ENCODE assay signal across 13 cellular contexts in the genomic region with DNA sequence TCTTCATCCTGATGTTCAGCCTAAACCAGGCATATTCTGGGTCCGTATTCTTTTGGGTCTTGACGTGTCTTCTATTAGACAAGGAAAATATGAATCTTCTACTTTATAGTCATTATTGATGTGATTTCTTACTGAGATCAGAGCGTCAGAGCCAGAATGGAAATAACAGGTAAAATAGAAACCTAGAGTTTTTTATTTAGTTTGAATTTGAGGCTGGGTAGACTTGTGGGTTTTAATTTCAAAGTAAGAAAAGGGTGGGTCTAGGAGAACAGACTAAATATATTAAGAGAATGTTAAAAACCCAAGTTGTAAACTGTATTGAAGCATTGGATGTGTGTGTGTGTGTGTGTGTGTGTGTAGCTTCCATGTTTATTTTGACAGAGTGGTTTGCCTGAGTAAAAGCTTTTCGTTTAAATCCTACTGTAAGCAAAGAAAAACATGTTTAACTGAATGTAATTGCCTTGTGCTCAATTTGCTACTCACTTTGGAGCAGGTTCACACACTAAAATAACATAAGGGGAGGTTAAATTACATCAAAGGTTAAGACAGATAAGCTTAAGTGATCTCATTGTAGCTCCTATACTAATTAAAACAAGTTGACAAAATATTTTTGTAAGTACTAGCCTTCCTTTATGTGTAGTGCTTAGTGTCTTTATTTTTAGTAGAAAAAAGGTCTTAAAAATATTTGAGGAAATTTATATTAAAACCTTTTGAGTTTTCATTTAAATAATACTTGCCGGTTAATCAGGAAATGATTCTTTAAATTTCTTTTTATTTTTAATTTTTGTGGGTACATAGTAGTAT. TPM values are rescaled to one million over a fixed set of nuclear protein-coding genes. Genes with fewer than 3 reads are reported as not detected.
DNase-seq lines count a peak whose midpoint lies in the region; ATAC-seq and TF ChIP-seq lines count a peak whose summit lies in the region.
"Had no signal": no experiment of that assay in that cellular context is flagged by ENCODE, and none has a peak within 500 bp of the region (broad histone marks: within the 10 kb centered on the region; RNA-seq: fewer than 3 reads in every experiment).

No MANE protein-coding gene starts in this region.

- H3K36me3 ChIP-seq in hepatocyte (replicated peaks; ENCODE audit: insufficient read depth, low read depth) (no peaks in the 10 kb centered on the region), endodermal cell (ENCODE audit: control insufficient read depth, insufficient read depth, low read length) (no peaks in the 10 kb centered on the region), body of pancreas (replicated peaks in 1 of 2; ENCODE audit: insufficient read depth in 1 of 2, low read depth in 2 of 2) (no peaks in the 10 kb centered on the region)
- H3K36me3 ChIP-seq: sigmoid colon had no signal

- no peak overlapping the region for H3K4me3 ChIP-seq in hepatocyte
- no peak overlapping the region for H3K4me3 ChIP-seq in endodermal cell (ENCODE audit: low read length)
- no peak overlapping the region for H3K4me3 ChIP-seq in body of pancreas
- H3K4me3 ChIP-seq: GM23248, sigmoid colon, upper lobe of left lung had no signal

- no peak overlapping the region for H2AFZ ChIP-seq in hepatocyte
- H2AFZ ChIP-seq: GM23248 had no signal

- TF ChIP-seq CTCF in hepatocyte (IDR thresholded peaks at IDR 0.05; ENCODE audit: poor library complexity) (no peak), endodermal cell (conservative IDR thresholded peaks at IDR 0.05) (no peak), body of pancreas (IDR thresholded peaks at IDR 0.05) (no peak)

- H3K9me2 ChIP-seq in hepatocyte (replicated peaks; ENCODE audit: insufficient read depth): no peaks in the 10 kb centered on the region

- intact Hi-C loops in activated CD4-positive, alpha-beta memory T cell treated with anti-CD3 and anti-CD28 coated beads for 36 hours (cut with micrococcal nuclease): loop anchor here (1.0 to 2.0 kb wide), 3 partner anchors 9 to 26 kb away; no protein-coding TSS in a partner anchor
- intact Hi-C loops in body of pancreas (cut with DNase I): no loop called here

- peaks cover 41% of the 10 kb centered on the region for H3K36me3 Mint-ChIP-seq in activated naive CD4-positive, alpha-beta T cell treated with anti-CD3 and anti-CD28 coated beads, Interleukin-2, amount 10 ng/mL, durations not matched to agents 7 days and 5 days
- peaks cover 22% of the 10 kb centered on the region for H3K36me3 Mint-ChIP-seq in activated CD4-positive, alpha-beta memory T cell treated with anti-CD3 and anti-CD28 coated beads for 36 hours
- H3K36me3 Mint-ChIP-seq in endodermal cell (ENCODE audit: low read depth): no peaks in the 10 kb centered on the region

- peak overlapping the region; percentile 49 for H3K4me2 ChIP-seq in hepatocyte

- no peaks in the 10 kb centered on the region for H3K9me3 Mint-ChIP-seq in activated naive CD4-positive, alpha-beta T cell treated with anti-CD3 and anti-CD28 coated beads, Interleukin-2, amount 10 ng/mL, durations not matched to agents 7 days and 5 days
- no peaks in the 10 kb centered on the region for H3K9me3 Mint-ChIP-seq in activated CD4-positive, alpha-beta memory T cell treated with anti-CD3 and anti-CD28 coated beads for 36 hours
- H3K9me3 Mint-ChIP-seq in stimulated activated naive CD8-positive, alpha-beta T cell treated with anti-CD3 and anti-CD28 coated beads, Interleukin-15, amount 100 ng/mL, for 72 hours: no peaks in the 10 kb centered on the region
- H3K9me3 Mint-ChIP-seq in endodermal cell: no peaks in the 10 kb centered on the region

- CTCF ChIA-PET in activated naive CD4-positive, alpha-beta T cell treated with anti-CD3 and anti-CD28 coated beads, Interleukin-2, amount 10 ng/mL, durations not matched to agents 7 days and 5 days (lab: Charles Lee): interaction anchor here (0.8 to 1.8 kb wide), 3 partner anchors 10 to 27 kb away, joined by 3 to 6 read pairs (median 6); no protein-coding TSS in a partner anchor
- CTCF ChIA-PET in activated CD4-positive, alpha-beta memory T cell treated with anti-CD3 and anti-CD28 coated beads for 36 hours (lab: Charles Lee): interaction anchor here (0.6 to 1.6 kb wide), 7 partner anchors 8 to 165 kb away, joined by 3 to 4 read pairs (median 4); no protein-coding TSS in a partner anchor

- H3K27me3 ChIP-seq in hepatocyte: no peaks in the 10 kb centered on the region
- H3K27me3 ChIP-seq in endodermal cell (ENCODE audit: control insufficient read depth, insufficient read depth, low read length, poor library complexity, severe bottlenecking): no peaks in the 10 kb centered on the region
- no peaks in the 10 kb centered on the region for H3K27me3 ChIP-seq in body of pancreas
- H3K27me3 ChIP-seq: sigmoid colon, upper lobe of left lung had no signal

- H4K20me1 ChIP-seq in hepatocyte (ENCODE audit: insufficient read depth, poor library complexity, severe bottlenecking): peaks cover 3% of the 10 kb centered on the region

- no peaks in the 10 kb centered on the region for H3K27me3 Mint-ChIP-seq in activated naive CD4-positive, alpha-beta T cell treated with anti-CD3 and anti-CD28 coated beads, Interleukin-2, amount 10 ng/mL, durations not matched to agents 7 days and 5 days
- no peaks in the 10 kb centered on the region for H3K27me3 Mint-ChIP-seq in activated CD4-positive, alpha-beta memory T cell treated with anti-CD3 and anti-CD28 coated beads for 36 hours
- H3K27me3 Mint-ChIP-seq in stimulated activated naive CD8-positive, alpha-beta T cell treated with anti-CD3 and anti-CD28 coated beads, Interleukin-15, amount 100 ng/mL, for 72 hours: no peaks in the 10 kb centered on the region
- H3K27me3 Mint-ChIP-seq in endodermal cell (ENCODE audit: insufficient read depth): no peaks in the 10 kb centered on the region

- H3K27ac Mint-ChIP-seq in activated naive CD4-positive, alpha-beta T cell treated with anti-CD3 and anti-CD28 coated beads, Interleukin-2, amount 10 ng/mL, durations not matched to agents 7 days and 5 days: peak overlapping the region; percentile 88
- peak overlapping the region; percentile 98 for H3K27ac Mint-ChIP-seq in activated CD4-positive, alpha-beta memory T cell treated with anti-CD3 and anti-CD28 coated beads for 36 hours
- peak overlapping the region; percentile 93 to 100 for H3K27ac Mint-ChIP-seq in stimulated activated naive CD8-positive, alpha-beta T cell treated with anti-CD3 and anti-CD28 coated beads, Interleukin-15, amount 100 ng/mL, for 72 hours
- H3K27ac Mint-ChIP-seq in endodermal cell: no peak overlapping the region

- H3K27ac ChIP-seq in hepatocyte (peak overlapping the region; percentile 39), endodermal cell (ENCODE audit: low read depth, low read length) (no peak overlapping the region), body of pancreas (no peak overlapping the region)
- H3K27ac ChIP-seq: GM23248, sigmoid colon, upper lobe of left lung had no signal

- no peaks in the 10 kb centered on the region for H3K9me3 ChIP-seq in hepatocyte (ENCODE audit: low read depth)
- H3K9me3 ChIP-seq in endodermal cell (ENCODE audit: control insufficient read depth, low read length): no peaks in the 10 kb centered on the region
- H3K9me3 ChIP-seq in body of pancreas: no peaks in the 10 kb centered on the region
- H3K9me3 ChIP-seq: sigmoid colon, upper lobe of left lung had no signal

- peaks cover 86% of the 10 kb centered on the region for H3K4me1 Mint-ChIP-seq in activated naive CD4-positive, alpha-beta T cell treated with anti-CD3 and anti-CD28 coated beads, Interleukin-2, amount 10 ng/mL, durations not matched to agents 7 days and 5 days
- peaks cover 89% of the 10 kb centered on the region for H3K4me1 Mint-ChIP-seq in activated CD4-positive, alpha-beta memory T cell treated with anti-CD3 and anti-CD28 coated beads for 36 hours (ENCODE audit: low read depth)
- H3K4me1 Mint-ChIP-seq in stimulated activated naive CD8-positive, alpha-beta T cell treated with anti-CD3 and anti-CD28 coated beads, Interleukin-15, amount 100 ng/mL, for 72 hours: peaks cover 86% of the 10 kb centered on the region
- H3K4me1 Mint-ChIP-seq in endodermal cell: peaks cover 15% of the 10 kb centered on the region

- POLR2A ChIA-PET in activated CD4-positive, alpha-beta memory T cell treated with anti-CD3 and anti-CD28 coated beads for 36 hours (lab: Charles Lee): interaction anchor here (0.9 to 7.6 kb wide), 8 partner anchors 8 to 222 kb away, joined by 3 to 128 read pairs (median 7); a partner anchor contains a TSS

- H3K4me1 ChIP-seq in hepatocyte (ENCODE audit: insufficient read depth) (peaks cover 55% of the 10 kb centered on the region), endodermal cell (ENCODE audit: control insufficient read depth, insufficient read depth, low read length) (no peaks in the 10 kb centered on the region), body of pancreas (peaks cover 29% of the 10 kb centered on the region)

- WGBS in hepatocyte (ENCODE audit: low lambda C conversion rate, missing lambda C conversion rate): 47% methylated on average over 5 of the region's 5 CpGs
- WGBS in endodermal cell (ENCODE audit: insufficient coverage in 1 of 2, insufficient read length in 1 of 2), 2 experiments: 0 to 76% methylated on average over 1 to 5 of the region's 5 CpGs
- WGBS in body of pancreas, 2 donors: 74 to 82% methylated on average over 5 of the region's 5 CpGs

- peak; percentile 64 for ATAC-seq in stimulated activated naive CD8-positive, alpha-beta T cell treated with anti-CD3 and anti-CD28 coated beads, Interleukin-15, amount 100 ng/mL, for 72 hours
- no peak for ATAC-seq in body of pancreas

- H3K79me2 ChIP-seq in hepatocyte: peaks cover 77% of the 10 kb centered on the region

- DNase-seq in activated naive CD4-positive, alpha-beta T cell treated with anti-CD3 and anti-CD28 coated beads, Interleukin-2, amount 10 ng/mL, durations not matched to agents 7 days and 5 days: no peak
- no peak for DNase-seq in activated naive CD4-positive, alpha-beta T cell treated with anti-CD3 and anti-CD28 coated beads, Interleukin-2, amount 50 U/mL, for 16 hours
- no peak for DNase-seq in activated CD4-positive, alpha-beta memory T cell treated with anti-CD3 and anti-CD28 coated beads for 36 hours
- DNase-seq in hepatocyte (ENCODE audit: low spot score): no peak
- no peak for DNase-seq in stimulated activated naive CD8-positive, alpha-beta T cell treated with anti-CD3 and anti-CD28 coated beads, Interleukin-15, amount 100 ng/mL, for 72 hours
- no peak for DNase-seq in stimulated activated CD4-positive, alpha-beta T cell treated with anti-CD3 and anti-CD28 coated beads, Interleukin-4, amount 100 ng/mL, for 1 hour
- DNase-seq in endodermal cell: no peak
- DNase-seq in body of pancreas: no peak
- DNase-seq: KBM-7, NCI-H2107, sigmoid colon, upper lobe of left lung had no signal

- TF ChIP-seq POLR2A in body of pancreas (IDR thresholded peaks at IDR 0.05): no peak

- peak overlapping the region; percentile 42 for H3K4me3 Mint-ChIP-seq in activated naive CD4-positive, alpha-beta T cell treated with anti-CD3 and anti-CD28 coated beads, Interleukin-2, amount 10 ng/mL, durations not matched to agents 7 days and 5 days
- H3K4me3 Mint-ChIP-seq in activated CD4-positive, alpha-beta memory T cell treated with anti-CD3 and anti-CD28 coated beads for 36 hours: peak overlapping the region; percentile 61
- H3K4me3 Mint-ChIP-seq in stimulated activated naive CD8-positive, alpha-beta T cell treated with anti-CD3 and anti-CD28 coated beads, Interleukin-15, amount 100 ng/mL, for 72 hours: peak overlapping the region; percentile 73 to 87
- H3K4me3 Mint-ChIP-seq in endodermal cell: no peak overlapping the region

- H3K9ac ChIP-seq in endodermal cell (ENCODE audit: extremely low read depth, low read length, poor library complexity, severe bottlenecking): no peak overlapping the region
- H3K9ac ChIP-seq: GM23248 had no signal

RNA-seq across cellular contexts. Expression of a gene that starts 17.4 kb away (rescaled TPM):
- total RNA-seq in activated CD4-positive, alpha-beta memory T cell treated with anti-CD3 and anti-CD28 coated beads for 36 hours: 10 to 100 TPM; 75.7 to 76.6 TPM
- 21.7 and 27.8 TPM in 2 replicates for total RNA-seq in hepatocyte
- polyA plus RNA-seq in hepatocyte: 8.9 and 9.2 TPM in 2 replicates
- total RNA-seq in endodermal cell: 1 to 10 TPM; 5.6 to 6.0 TPM
- polyA plus RNA-seq in endodermal cell (2013, experiment 1 of 2): 10.3 TPM
- polyA plus RNA-seq in endodermal cell (2013, experiment 2 of 2): 9.8 TPM
- 10 to 100 TPM; 14.2 to 16.1 TPM for total RNA-seq in body of pancreas
